ENCODE assay signal across 1 cellular context in genomic region chr11:47395225-47396048, GRCh38.
TF ChIP-seq lines count a peak whose summit lies in the region.

No MANE protein-coding gene starts in this region.

TF ChIP-seq in H1, 55 proteins besides CTCF, POLR2A, EP300 and RAD21:
- TF ChIP-seq RXRA (IDR thresholded peaks at IDR 0.05; ENCODE audit: insufficient read depth, low read depth, low read length): no peak
